In the genomic region with DNA sequence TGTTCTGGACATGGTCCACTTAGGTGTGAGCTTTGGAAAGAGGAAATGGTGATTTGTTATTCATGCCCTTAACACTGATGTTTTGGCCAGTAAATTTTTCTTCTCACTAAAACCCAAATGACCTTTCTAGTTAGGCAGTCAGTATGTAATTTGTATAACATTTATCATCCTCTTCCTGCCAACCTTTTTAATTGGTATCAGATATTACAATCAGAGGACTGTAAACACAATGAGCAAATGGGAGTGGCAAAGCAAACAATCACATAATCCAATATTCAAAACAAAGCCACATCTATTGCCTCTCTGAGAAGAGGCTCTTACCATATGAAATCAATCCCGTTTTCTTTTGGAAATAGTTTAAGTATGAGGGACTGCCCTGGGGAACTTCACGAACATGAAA, we compare ENCODE assay signal across 26 cellular contexts. TPM values are rescaled to one million over a fixed set of nuclear protein-coding genes. Genes with fewer than 3 reads are reported as not detected.
"Had no signal": no experiment of that assay in that cellular context is flagged by ENCODE, and none has a peak within 500 bp of the region (broad histone marks: within the 10 kb centered on the region; RNA-seq: fewer than 3 reads in every experiment).

No MANE protein-coding gene starts in this region.

- H3K4me2 ChIP-seq: KMS-11 had no signal

- H3K27me3 Mint-ChIP-seq: activated B cell treated with CpG ODN at 0.5 μM for 24 hours; activated CD4-positive, alpha-beta T cell treated with anti-CD3 and anti-CD28 coated beads, Interleukin-2, amount 10 ng/mL, durations not matched to agents 24 days and 14 days; activated naive CD8-positive, alpha-beta T cell; activated T-helper 17 cell treated with anti-CD3 and anti-CD28 coated beads, Interleukin-2, amount 50 U/mL, for 72 hours; T-helper 17 cell had no signal

- ATAC-seq: activated T-helper 17 cell treated with anti-CD3 and anti-CD28 coated beads, Interleukin-2, amount 50 U/mL, for 72 hours; T-helper 17 cell had no signal

- H3K4me3 ChIP-seq: MG63 had no signal

- H3K9ac ChIP-seq: KMS-11 had no signal

- H3K36me3 ChIP-seq: brain microvascular endothelial cell, MG63 had no signal

- H3K27ac Mint-ChIP-seq: activated B cell treated with CpG ODN at 0.5 μM for 24 hours; activated CD4-positive, alpha-beta T cell treated with anti-CD3 and anti-CD28 coated beads, Interleukin-2, amount 10 ng/mL, durations not matched to agents 24 days and 14 days; activated naive CD4-positive, alpha-beta T cell treated with anti-CD3 and anti-CD28 coated beads for 36 hours; activated naive CD8-positive, alpha-beta T cell; activated T-helper 17 cell treated with anti-CD3 and anti-CD28 coated beads, Interleukin-2, amount 50 U/mL, for 72 hours; T-helper 17 cell had no signal

- H3K27ac ChIP-seq: brain microvascular endothelial cell, KMS-11 had no signal

- H3K4me1 Mint-ChIP-seq: activated B cell treated with CpG ODN at 0.5 μM for 24 hours; activated CD4-positive, alpha-beta T cell treated with anti-CD3 and anti-CD28 coated beads, Interleukin-2, amount 10 ng/mL, durations not matched to agents 24 days and 14 days; activated T-helper 17 cell treated with anti-CD3 and anti-CD28 coated beads, Interleukin-2, amount 50 U/mL, for 72 hours; T-helper 17 cell had no signal

- H3K4me3 Mint-ChIP-seq: activated B cell treated with CpG ODN at 0.5 μM for 24 hours; activated CD4-positive, alpha-beta T cell treated with anti-CD3 and anti-CD28 coated beads, Interleukin-2, amount 10 ng/mL, durations not matched to agents 24 days and 14 days; activated naive CD4-positive, alpha-beta T cell treated with anti-CD3 and anti-CD28 coated beads for 36 hours; activated naive CD8-positive, alpha-beta T cell; activated T-helper 17 cell treated with anti-CD3 and anti-CD28 coated beads, Interleukin-2, amount 50 U/mL, for 72 hours; T-helper 17 cell had no signal

- DNase-seq: activated B cell treated with CpG ODN at 0.5 μM for 24 hours; activated CD4-positive, alpha-beta T cell treated with anti-CD3 and anti-CD28 coated beads for 1 hour; activated CD4-positive, alpha-beta T cell treated with anti-CD3 and anti-CD28 coated beads, Interleukin-2, amount 10 ng/mL, durations not matched to agents 24 days and 14 days; activated CD4-positive, alpha-beta T cell treated with anti-CD3 and anti-CD28 coated beads, Interleukin-2, amount 50 U/mL, for 48 hours; activated CD8-positive, alpha-beta memory T cell treated with anti-CD3 and anti-CD28 coated beads for 24 hours; activated gamma-delta T cell; activated naive CD4-positive, alpha-beta T cell treated with anti-CD3 and anti-CD28 coated beads for 36 hours; activated T-cell treated with anti-CD3 and anti-CD28 coated beads for 4 hours; activated T-cell treated with anti-CD3 and anti-CD28 coated beads, Interleukin-2, amount 50 U/mL, for 48 hours; amygdala; brain microvascular endothelial cell; cerebellar nuclear complex; MG63; NCI-H1105; NCI-H146; NCI-H187 treated with DMSO at 0.1 percent for 48 hours; NCI-H2081 treated with DMSO at 0.1 percent for 48 hours; NCI-H446; NCI-H524; T-helper 17 cell; T-helper 9 cell had no signal

- H3K27me3 ChIP-seq: brain microvascular endothelial cell, MG63 had no signal

RNA-seq across cellular contexts. Expression of a gene that starts 49.1 kb away (rescaled TPM):
- total RNA-seq: activated B cell treated with CpG ODN at 0.5 μM for 24 hours; activated CD4-positive, alpha-beta T cell treated with anti-CD3 and anti-CD28 coated beads, Interleukin-2, amount 10 ng/mL, durations not matched to agents 24 days and 14 days; activated naive CD4-positive, alpha-beta T cell treated with anti-CD3 and anti-CD28 coated beads for 36 hours; activated T-helper 17 cell treated with anti-CD3 and anti-CD28 coated beads, Interleukin-2, amount 50 U/mL, for 72 hours; cardiac septum; OCI-LY7; T-helper 17 cell had no signal
